Comparison of ENCODE assay signal across 7 cellular contexts in genomic region chr7:28524978-28525377, GRCh38.
"Had no signal": no experiment of that assay in that cellular context is flagged by ENCODE, and none has a peak within 500 bp of the region (broad histone marks: within the 10 kb centered on the region; RNA-seq: fewer than 3 reads in every experiment).

No MANE protein-coding gene starts in this region.

- H3K36me3 Mint-ChIP-seq: IgD-negative memory B cell had no signal

- DNase-seq: IMR-90, KBM-7, KG1 had no signal

- H3K27ac ChIP-seq: HL-60 had no signal

- H3K27ac Mint-ChIP-seq: IgD-negative memory B cell had no signal

- H3K9me3 Mint-ChIP-seq: IgD-negative memory B cell had no signal

- H3K27me3 Mint-ChIP-seq: IgD-negative memory B cell had no signal

- H3K4me3 Mint-ChIP-seq: IgD-negative memory B cell had no signal

- ATAC-seq: HepG2, K562 had no signal

- H3K4me3 ChIP-seq: K562 had no signal
